In genomic region chr11:96207459-96208449, GRCh38 we compare ENCODE assay signal across 8 cellular contexts.
DNase-seq lines count a peak whose midpoint lies in the region; ATAC-seq and TF ChIP-seq lines count a peak whose summit lies in the region.

No MANE protein-coding gene starts in this region.

- no peaks in the 10 kb centered on the region for H3K36me3 ChIP-seq in SU-DHL-6 (ENCODE audit: low read length)
- H3K36me3 ChIP-seq in ascending aorta, result no peaks in the 10 kb centered on the region

- intact Hi-C loops in left ventricle myocardium superior (cut with micrococcal nuclease), result no loop called here
- intact Hi-C loops in ascending aorta (cut with DNase I), result no loop called here

- H3K4me1 ChIP-seq in ascending aorta, result peaks cover 4 to 30% of the 10 kb centered on the region in 2 donors

- TF ChIP-seq CTCF in SU-DHL-6 (IDR thresholded peaks at IDR 0.05; ENCODE audit: insufficient read depth, low read length, poor library complexity, severe bottlenecking), result no peak
- TF ChIP-seq CTCF in ascending aorta (IDR thresholded peaks at IDR 0.05), result no peak

- peak overlapping the region; percentile 62 for H2AFZ ChIP-seq in SU-DHL-6 (ENCODE audit: low read depth, low read length, severe bottlenecking)

- peak; percentile 64 for ATAC-seq in left ventricle myocardium superior
- ATAC-seq in HG03442 (IDR thresholded peaks at IDR 0.05; ENCODE audit: unreplicated experiment), result no peak

- no peaks in the 10 kb centered on the region for H3K9me2 ChIP-seq in SU-DHL-6 (replicated peaks; ENCODE audit: insufficient read depth, low read length)

- no peaks in the 10 kb centered on the region for H3K79me2 ChIP-seq in SU-DHL-6 (ENCODE audit: insufficient read depth, low read length)

- no peaks in the 10 kb centered on the region for H3F3A ChIP-seq in SU-DHL-6 (ENCODE audit: insufficient read depth)

- peak; percentile 32 for DNase-seq in activated CD4-positive, alpha-beta T cell treated with anti-CD3 and anti-CD28 coated beads for 48 hours
- no peak for DNase-seq in activated CD4-positive, alpha-beta T cell treated with anti-CD3 and anti-CD28 coated beads, Interleukin-2, amount 50 U/mL, for 4 hours
- DNase-seq in left ventricle myocardium superior (no peak), substantia nigra (lab: John Stamatoyannopoulos, UW) (no peak), NCI-H1436 treated with DMSO at 0.1 percent for 48 hours (lab: John Stamatoyannopoulos, UW) (no peak), ascending aorta (ENCODE audit: low spot score in 2 of 2) (no peak)

- no peak overlapping the region for H3K9ac ChIP-seq in SU-DHL-6 (ENCODE audit: low read length)

- H3K27ac ChIP-seq in SU-DHL-6 (ENCODE audit: low read depth, low read length) (no peak overlapping the region), substantia nigra (ENCODE audit: low read depth, low read length, poor library complexity, severe bottlenecking) (peak overlapping the region; percentile 1), ascending aorta (no peak overlapping the region)

- H3K4me3 ChIP-seq in SU-DHL-6 (ENCODE audit: insufficient read depth, low read length, poor library complexity, severe bottlenecking), result no peak overlapping the region
- H3K4me3 ChIP-seq in ascending aorta, result no peak overlapping the region

- no peaks in the 10 kb centered on the region for H3K9me3 ChIP-seq in SU-DHL-6 (ENCODE audit: insufficient read depth, low read length)
- H3K9me3 ChIP-seq in ascending aorta, result no peaks in the 10 kb centered on the region

- H4K20me1 ChIP-seq in SU-DHL-6 (ENCODE audit: low read depth, low read length), result no peaks in the 10 kb centered on the region

- peak overlapping the region; percentile 27 for H3K4me2 ChIP-seq in SU-DHL-6 (ENCODE audit: low read depth, low read length, poor library complexity, severe bottlenecking)

- H3K27me3 ChIP-seq in SU-DHL-6 (ENCODE audit: low read length), result no peaks in the 10 kb centered on the region
- H3K27me3 ChIP-seq in ascending aorta, result no peaks in the 10 kb centered on the region
